9 cellular contexts compared by ENCODE assay signal in genomic region chr11:64343740-64344133, GRCh38. TPM values are rescaled to one million over a fixed set of nuclear protein-coding genes. Genes with fewer than 3 reads are reported as not detected.
A peak's percentile ranks its signal among the peaks of the same experiment; 100 is the strongest.
DNase-seq lines count a peak whose midpoint lies in the region; ATAC-seq and TF ChIP-seq lines count a peak whose summit lies in the region.
"Had no signal": no experiment of that assay in that cellular context is flagged by ENCODE, and none has a peak within 500 bp of the region (broad histone marks: within the 10 kb centered on the region; RNA-seq: fewer than 3 reads in every experiment).

No MANE protein-coding gene starts in this region.

- no peaks in the 10 kb centered on the region for H3K79me2 ChIP-seq in GM23338 (replicated peaks; ENCODE audit: insufficient read depth)

- POLR2A ChIA-PET in activated CD4-positive, alpha-beta memory T cell treated with anti-CD3 and anti-CD28 coated beads, Interleukin-2, amount 10 ng/mL, durations not matched to agents 7 days and 5 days (lab: Charles Lee), result no interaction called here

- no peak overlapping the region for H2AFZ ChIP-seq in GM23338

- H3K36me3 Mint-ChIP-seq in Calu3 (ENCODE audit: insufficient read depth, unreplicated experiment) (no peaks in the 10 kb centered on the region), GM23338 (ENCODE audit: low read depth) (no peaks in the 10 kb centered on the region; the same call in 2 of the 3 replicates)
- peaks cover 37% of the 10 kb centered on the region for H3K36me3 Mint-ChIP-seq in activated CD4-positive, alpha-beta memory T cell treated with anti-CD3 and anti-CD28 coated beads, Interleukin-2, amount 10 ng/mL, durations not matched to agents 7 days and 5 days (ENCODE audit: low read depth)

- CTCF ChIA-PET in Calu3 (lab: Charles Lee), result interaction anchor here (2.3 kb wide), 1 partner anchor 11 kb away, joined by 22 read pairs; no protein-coding TSS in a partner anchor
- CTCF ChIA-PET in activated CD4-positive, alpha-beta memory T cell treated with anti-CD3 and anti-CD28 coated beads, Interleukin-2, amount 10 ng/mL, durations not matched to agents 7 days and 5 days (lab: Charles Lee), result interaction anchor here (0.9 to 2.1 kb wide), 3 partner anchors 16 to 39 kb away, joined by 3 to 11 read pairs (median 9); partner anchors contain the start of genes ESRRA, PRDX5 and TRMT112

- H3K4me3 ChIP-seq in GM23338 (no peak overlapping the region), right lobe of liver (no peak overlapping the region)
- H3K4me3 ChIP-seq: pancreas had no signal

- intact Hi-C loops in Calu3 (cut with micrococcal nuclease; ENCODE audit: unreplicated experiment) (no loop called here), right lobe of liver (cut with DNase I) (no loop called here)

- no peak for TF ChIP-seq POLR2A in right lobe of liver (IDR thresholded peaks at IDR 0.05)

- no peak overlapping the region for H3K4me3 Mint-ChIP-seq in Calu3 (ENCODE audit: low read depth, unreplicated experiment)
- no peak overlapping the region for H3K4me3 Mint-ChIP-seq in GM23338
- no peak overlapping the region for H3K4me3 Mint-ChIP-seq in activated CD4-positive, alpha-beta memory T cell treated with anti-CD3 and anti-CD28 coated beads, Interleukin-2, amount 10 ng/mL, durations not matched to agents 7 days and 5 days

- no TSS peak for BruUV-seq in Calu3 (replicated peaks; lab: Mats Ljungman, UMichigan)

- no peaks in the 10 kb centered on the region for H3K9me2 ChIP-seq in GM23338 (ENCODE audit: insufficient read depth)

- no peaks in the 10 kb centered on the region for H3K27me3 Mint-ChIP-seq in Calu3 (ENCODE audit: unreplicated experiment)
- H3K27me3 Mint-ChIP-seq in GM23338 (ENCODE audit: insufficient read depth, low read depth, poor library complexity), result peaks cover 32% of the 10 kb centered on the region
- H3K27me3 Mint-ChIP-seq in activated CD4-positive, alpha-beta memory T cell treated with anti-CD3 and anti-CD28 coated beads, Interleukin-2, amount 10 ng/mL, durations not matched to agents 7 days and 5 days, result no peaks in the 10 kb centered on the region

- H3K27ac ChIP-seq in GM23338 (ENCODE audit: low read depth) (no peak overlapping the region), right lobe of liver (no peak overlapping the region)
- H3K27ac ChIP-seq: pancreas had no signal

- H3F3A ChIP-seq in GM23338 (replicated peaks; ENCODE audit: low read depth), result 0 out of 2 replicates have a peak, but pooled peaks cover 5% of the 10 kb centered on the region

- H4K20me1 ChIP-seq in GM23338 (replicated peaks; ENCODE audit: insufficient read depth), result no peaks in the 10 kb centered on the region

- no peak overlapping the region for H3K4me2 ChIP-seq in GM23338

- peaks cover 11% of the 10 kb centered on the region; the same call in 1 of the 2 replicates for H3K4me1 ChIP-seq in GM23338 (ENCODE audit: insufficient read depth)
- H3K4me1 ChIP-seq in right lobe of liver, result peaks cover 0 to 11% (median 2%) of the 10 kb centered on the region in 4 donors

- no peaks in the 10 kb centered on the region for H3K9me3 ChIP-seq in right lobe of liver
- H3K9me3 ChIP-seq: pancreas had no signal

- H3K27me3 ChIP-seq in GM23338 (ENCODE audit: insufficient read depth), result no peaks in the 10 kb centered on the region
- no peaks in the 10 kb centered on the region for H3K27me3 ChIP-seq in right lobe of liver
- H3K27me3 ChIP-seq: pancreas had no signal

- H3K9me3 Mint-ChIP-seq in Calu3 (ENCODE audit: low read depth, unreplicated experiment) (no peaks in the 10 kb centered on the region), GM23338 (no peaks in the 10 kb centered on the region)
- no peaks in the 10 kb centered on the region for H3K9me3 Mint-ChIP-seq in activated CD4-positive, alpha-beta memory T cell treated with anti-CD3 and anti-CD28 coated beads, Interleukin-2, amount 10 ng/mL, durations not matched to agents 7 days and 5 days

- ATAC-seq in GM23338, result peak; percentile 10
- ATAC-seq in right lobe of liver, result no peak
- no peak for ATAC-seq in GM21786 (IDR thresholded peaks at IDR 0.05; ENCODE audit: unreplicated experiment)
- ATAC-seq in HG03175 (IDR thresholded peaks at IDR 0.05; ENCODE audit: unreplicated experiment), result no peak
- ATAC-seq: pancreas had no signal

- no peak overlapping the region for H3K27ac Mint-ChIP-seq in Calu3 (ENCODE audit: unreplicated experiment)
- H3K27ac Mint-ChIP-seq in GM23338, result no peak overlapping the region
- no peak overlapping the region for H3K27ac Mint-ChIP-seq in activated CD4-positive, alpha-beta memory T cell treated with anti-CD3 and anti-CD28 coated beads, Interleukin-2, amount 10 ng/mL, durations not matched to agents 7 days and 5 days

- H3K36me3 ChIP-seq in GM23338 (ENCODE audit: insufficient read depth) (no peaks in the 10 kb centered on the region), right lobe of liver (no peaks in the 10 kb centered on the region)
- H3K36me3 ChIP-seq: pancreas had no signal

- peak; percentile 54 for DNase-seq in Calu3
- no peak for DNase-seq in GM23338 (ENCODE audit: low spot score)
- peak; percentile 33 for DNase-seq in activated CD4-positive, alpha-beta memory T cell treated with anti-CD3 and anti-CD28 coated beads, Interleukin-2, amount 10 ng/mL, durations not matched to agents 7 days and 5 days
- peak in 1 of 3 donors; percentile 58 for DNase-seq in right lobe of liver
- DNase-seq in medulla oblongata (ENCODE audit: extremely low spot score), result no peak
- DNase-seq in NCI-H226, result no peak

- H3K4me1 Mint-ChIP-seq in Calu3 (ENCODE audit: low read depth, unreplicated experiment) (peaks cover 9% of the 10 kb centered on the region), GM23338 (peaks cover 14% of the 10 kb centered on the region)
- H3K4me1 Mint-ChIP-seq in activated CD4-positive, alpha-beta memory T cell treated with anti-CD3 and anti-CD28 coated beads, Interleukin-2, amount 10 ng/mL, durations not matched to agents 7 days and 5 days, result peaks cover 50% of the 10 kb centered on the region

- WGBS in right lobe of liver (ENCODE audit: insufficient coverage, low coverage, low lambda C conversion rate, missing lambda C conversion rate), result no CpG with 5 or more reads among the region's 10 CpGs

- TF ChIP-seq CTCF in Calu3 (IDR thresholded peaks at IDR 0.05; ENCODE audit: unreplicated experiment) (peak; percentile 27), GM23338 (conservative IDR thresholded peaks at IDR 0.05; ENCODE audit: low read depth in 2 of 2) (peak; percentile 38 to 76), right lobe of liver (IDR thresholded peaks at IDR 0.05) (peak; percentile 12 to 36 (median 19))

TF ChIP-seq in GM23338, 12 proteins besides CTCF, POLR2A, EP300 and RAD21 (continues in another document):
- TF ChIP-seq JUNB (IDR thresholded peaks at IDR 0.05; ENCODE audit: unreplicated experiment) (no peak), EZH2phosphoT487 (IDR thresholded peaks at IDR 0.05; ENCODE audit: unreplicated experiment) (no peak), NANOG (IDR thresholded peaks at IDR 0.05; ENCODE audit: borderline replicate concordance) (no peak), ZNF114 (CRISPR knock-in tag; IDR thresholded peaks at IDR 0.05) (no peak)

RNA-seq across cellular contexts. Expression of gene CCDC88B, which starts 3.7 kb away (rescaled TPM):
- total RNA-seq in Calu3 (2022) (7.6 and 8.2 TPM in 2 replicates), right lobe of liver (10 to 100 TPM in 1 of 6 experiments, 1 to 10 TPM in 5; 2.4 to 10.6 (median 4.9) TPM)
- total RNA-seq in GM23338 (2014; rRNA removed; shearing (Covaris generic)), result 12.1 and 12.3 TPM in 2 replicates
- 5.9 and 6.8 TPM in 2 replicates for polyA plus RNA-seq in GM23338 (2016; fragmentation: Nextera tagmentation; extraction: Ambion mirVana)
- 100 to 1,000 TPM in 1 of 2 experiments, 10 to 100 TPM in 1; 99.1 to 106 TPM for total RNA-seq in activated CD4-positive, alpha-beta memory T cell treated with anti-CD3 and anti-CD28 coated beads, Interleukin-2, amount 10 ng/mL, durations not matched to agents 7 days and 5 days

RNA-seq across cellular contexts. Expression of gene RPS6KA4, which starts 15.2 kb away (rescaled TPM):
- total RNA-seq in Calu3 (2022) (46.0 and 56.5 TPM in 2 replicates), right lobe of liver (10 to 100 TPM in 3 of 6 experiments, 1 to 10 TPM in 3; 6.6 to 17.9 (median 10.3) TPM)
- total RNA-seq in GM23338 (2014; rRNA removed; shearing (Covaris generic)), result 18.6 and 19.9 TPM in 2 replicates
- 3.5 and 4.1 TPM in 2 replicates for polyA plus RNA-seq in GM23338 (2016; fragmentation: Nextera tagmentation; extraction: Ambion mirVana)
- total RNA-seq in activated CD4-positive, alpha-beta memory T cell treated with anti-CD3 and anti-CD28 coated beads, Interleukin-2, amount 10 ng/mL, durations not matched to agents 7 days and 5 days, result 10 to 100 TPM; 40.2 to 43.5 TPM

RNA-seq across cellular contexts. Expression of gene PRDX5, which starts 25.8 kb away (rescaled TPM):
- 165 TPM in 2 replicates for total RNA-seq in Calu3 (2022)
- 202 and 212 TPM in 2 replicates for total RNA-seq in GM23338 (2014; rRNA removed; shearing (Covaris generic))
- polyA plus RNA-seq in GM23338 (2016; fragmentation: Nextera tagmentation; extraction: Ambion mirVana), result 300 and 312 TPM in 2 replicates
- 100 to 1,000 TPM; 137 to 139 TPM for total RNA-seq in activated CD4-positive, alpha-beta memory T cell treated with anti-CD3 and anti-CD28 coated beads, Interleukin-2, amount 10 ng/mL, durations not matched to agents 7 days and 5 days
- total RNA-seq in right lobe of liver, result 100 to 1,000 TPM in 2 of 6 experiments, 10 to 100 TPM in 4; 84.0 to 172 (median 89.3) TPM

RNA-seq across cellular contexts. Expression of gene TRMT112, which starts 26.4 kb away (rescaled TPM):
- total RNA-seq in Calu3 (2022) (197 and 211 TPM in 2 replicates), right lobe of liver (100 to 1,000 TPM in 2 of 6 experiments, 10 to 100 TPM in 4; 58.0 to 122 (median 85.3) TPM)
- 298 and 349 TPM in 2 replicates for total RNA-seq in GM23338 (2014; rRNA removed; shearing (Covaris generic))
- 927 and 1,003 TPM in 2 replicates for polyA plus RNA-seq in GM23338 (2016; fragmentation: Nextera tagmentation; extraction: Ambion mirVana)
- total RNA-seq in activated CD4-positive, alpha-beta memory T cell treated with anti-CD3 and anti-CD28 coated beads, Interleukin-2, amount 10 ng/mL, durations not matched to agents 7 days and 5 days, result 100 to 1,000 TPM; 137 to 145 TPM

RNA-seq across cellular contexts. Expression of gene ESRRA, which starts 38.4 kb away (rescaled TPM):
- total RNA-seq in Calu3 (2022), result 53.4 and 59.7 TPM in 2 replicates
- total RNA-seq in GM23338 (2014; rRNA removed; shearing (Covaris generic)), result 50.1 and 55.1 TPM in 2 replicates
- polyA plus RNA-seq in GM23338 (2016; fragmentation: Nextera tagmentation; extraction: Ambion mirVana), result 13.7 and 15.7 TPM in 2 replicates
- total RNA-seq in activated CD4-positive, alpha-beta memory T cell treated with anti-CD3 and anti-CD28 coated beads, Interleukin-2, amount 10 ng/mL, durations not matched to agents 7 days and 5 days, result 10 to 100 TPM; 38.5 to 42.2 TPM
- 10 to 100 TPM; 28.5 to 82.6 (median 47.7) TPM for total RNA-seq in right lobe of liver

Comparison
In these comparisons a context has a peak if more than half of its experiments do, and no peak if none do; other contexts are left out.
1. DNase-seq: peak in Calu3 (single experiment) and activated CD4-positive, alpha-beta memory T cell treated with anti-CD3 and anti-CD28 coated beads, Interleukin-2, amount 10 ng/mL, durations not matched to agents 7 days and 5 days (single experiment); none in GM23338 (single experiment), medulla oblongata (single experiment) and NCI-H226 (single experiment).
2. Peak in every context shown above with its lines, with median percentiles within 50 percentile points of each other: CTCF ChIP-seq.